8 cellular contexts compared by ENCODE assay signal in the genomic region with DNA sequence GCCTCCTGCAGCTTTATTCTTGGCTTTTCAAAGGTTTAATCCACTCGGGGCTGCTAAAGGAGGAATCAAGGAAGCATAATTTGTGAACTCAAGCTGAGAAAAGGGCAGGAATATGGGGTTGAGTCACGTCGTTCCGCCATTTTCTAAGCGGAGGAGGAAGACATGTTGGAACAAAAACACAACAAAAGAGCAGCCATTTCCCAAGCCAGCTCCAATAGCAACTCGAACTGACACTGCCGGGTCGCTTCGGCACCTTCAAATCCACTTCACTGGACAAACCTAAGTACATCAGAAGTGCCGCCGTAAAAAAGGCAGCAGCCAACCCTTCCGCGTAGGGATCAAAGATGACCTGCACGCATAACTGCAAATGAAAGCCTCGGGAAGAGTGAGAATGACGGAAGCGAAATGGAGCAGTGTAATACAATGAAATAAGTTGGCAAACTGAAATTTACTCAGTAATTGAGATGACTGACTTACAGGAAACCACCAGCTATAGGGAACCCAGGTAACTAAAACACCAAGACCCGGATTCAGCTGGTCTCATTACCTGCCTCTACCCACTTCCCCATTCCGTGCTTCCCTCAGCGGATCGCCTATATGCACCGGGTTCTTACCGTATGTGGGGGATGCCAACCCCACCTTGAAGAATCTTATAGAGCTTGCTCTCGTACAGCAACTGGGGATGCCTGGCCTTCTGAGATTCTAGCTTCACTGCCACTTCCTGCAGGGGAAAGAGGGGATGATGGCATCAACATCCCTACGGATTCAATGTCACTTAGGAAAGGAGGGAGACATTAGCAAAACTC. TPM values are rescaled to one million over a fixed set of nuclear protein-coding genes. Genes with fewer than 3 reads are reported as not detected.
A peak's percentile ranks its signal among the peaks of the same experiment; 100 is the strongest.
DNase-seq lines count a peak whose midpoint lies in the region; ATAC-seq, FAIRE-seq and TF ChIP-seq lines count a peak whose summit lies in the region.

No MANE protein-coding gene starts in this region.

- H3K27me3 ChIP-seq in AG04450 (ENCODE audit: control insufficient read depth, insufficient read depth, low read length) (no peaks in the 10 kb centered on the region), NT2/D1 (ENCODE audit: insufficient read depth, insufficient read length) (no peaks in the 10 kb centered on the region)

- H3K9me3 Mint-ChIP-seq in glutamatergic neuron (ENCODE audit: unreplicated experiment) (peaks cover 14% of the 10 kb centered on the region), progenitor cell of endocrine pancreas (ENCODE audit: low read depth) (no peaks in the 10 kb centered on the region)

- DNase-seq in AG04450 (ENCODE audit: low read depth, low spot score) (no peak), GM18507 (ENCODE audit: extremely low spot score, insufficient read length, low read depth) (peak; percentile 22), NT2/D1 (ENCODE audit: low read depth, low spot score) (no peak), glutamatergic neuron (no peak), progenitor cell of endocrine pancreas (ENCODE audit: low spot score, unreplicated experiment) (no peak)
- DNase-seq in activated naive CD4-positive, alpha-beta T cell treated with Interleukin-2 at 50 U/mL for 16 hours, result peak; percentile 46

- H3K4me3 Mint-ChIP-seq in glutamatergic neuron (ENCODE audit: unreplicated experiment) (peak overlapping the region; percentile 97), progenitor cell of endocrine pancreas (ENCODE audit: low read depth) (peak overlapping the region; percentile 96)

- TF ChIP-seq CTCF in AG04450 (IDR thresholded peaks at IDR 0.05; ENCODE audit: low read depth, low read length) (no peak), glutamatergic neuron (IDR thresholded peaks at IDR 0.05; ENCODE audit: partially characterized antibody, unreplicated experiment) (no peak), progenitor cell of endocrine pancreas (IDR thresholded peaks at IDR 0.05; ENCODE audit: unreplicated experiment) (no peak)

- H3K4me1 Mint-ChIP-seq in glutamatergic neuron (ENCODE audit: low read depth, unreplicated experiment) (peaks cover 13% of the 10 kb centered on the region), progenitor cell of endocrine pancreas (ENCODE audit: low read depth) (peaks cover 22% of the 10 kb centered on the region)

- peak overlapping the region; percentile 98 for H3K9ac ChIP-seq in NT2/D1 (ENCODE audit: insufficient read length, low read depth)

- H3K4me3 ChIP-seq in AG04450 (ENCODE audit: low read depth, low read length) (peak overlapping the region; percentile 96), NT2/D1 (ENCODE audit: insufficient read length, low read depth) (peak overlapping the region; percentile 94)

- peak; percentile 34 for ATAC-seq in HG03354 (IDR thresholded peaks at IDR 0.05; ENCODE audit: poor library complexity, severe bottlenecking, unreplicated experiment)
- ATAC-seq in GM18873 (IDR thresholded peaks at IDR 0.05; ENCODE audit: low FRiP score, unreplicated experiment), result no peak

- peak; percentile 65 for FAIRE-seq in GM18507 (lab: Jason Lieb, UNC)

- H3K27me3 Mint-ChIP-seq in glutamatergic neuron (ENCODE audit: unreplicated experiment) (peaks cover 13% of the 10 kb centered on the region), progenitor cell of endocrine pancreas (no peaks in the 10 kb centered on the region)

- no peaks in the 10 kb centered on the region; the same call in 1 of the 2 replicates for H3K9me3 ChIP-seq in AG04450 (ENCODE audit: control insufficient read depth, insufficient read depth, low read length)
- no peaks in the 10 kb centered on the region for H3K9me3 ChIP-seq in NT2/D1 (ENCODE audit: insufficient read depth, low read length)

- CTCF ChIA-PET in AG04450 (lab: Charles Lee), result interaction anchor here (0.7 to 3.3 kb wide), 6 partner anchors 69 to 232 kb away, joined by 3 to 35 read pairs (median 4); no protein-coding TSS in a partner anchor

- H3K27ac ChIP-seq in AG04450 (ENCODE audit: low read depth, low read length), result peak overlapping the region; percentile 91

- H3K36me3 Mint-ChIP-seq in glutamatergic neuron (ENCODE audit: unreplicated experiment), result no peaks in the 10 kb centered on the region
- peaks cover 21% of the 10 kb centered on the region for H3K36me3 Mint-ChIP-seq in progenitor cell of endocrine pancreas (ENCODE audit: insufficient read depth)

- H3K27ac Mint-ChIP-seq in glutamatergic neuron (ENCODE audit: unreplicated experiment) (peak overlapping the region; percentile 99), progenitor cell of endocrine pancreas (peak overlapping the region; percentile 98)

- H3K36me3 ChIP-seq in NT2/D1 (ENCODE audit: insufficient read depth, insufficient read length, low read length), result peaks cover 57% of the 10 kb centered on the region

- POLR2A ChIA-PET in AG04450 (lab: Yijun Ruan, JAX), result interaction anchor here (0.6 to 3.4 kb wide), 13 partner anchors 8 to 406 kb away, joined by 3 to 38 read pairs (median 4); no protein-coding TSS in a partner anchor

- peaks cover 4% of the 10 kb centered on the region for H3K4me1 ChIP-seq in NT2/D1 (ENCODE audit: insufficient read depth, insufficient read length)

RNA-seq across cellular contexts. Expression of gene CSNK1A1, which starts 1.6 kb away (rescaled TPM):
- 260 and 329 TPM in 2 replicates for polyA plus RNA-seq in AG04450 (2011; rRNA removed)
- polyA minus RNA-seq in AG04450 (2011; rRNA and poly(A)+ RNA removed), result 434 and 500 TPM in 2 replicates
- 289 TPM for total RNA-seq in glutamatergic neuron (ENCODE audit: unreplicated experiment)
- 213 and 219 TPM in 2 replicates for total RNA-seq in progenitor cell of endocrine pancreas

RNA-seq across cellular contexts. Expression of gene ARHGEF37, which starts 31.6 kb away (rescaled TPM):
- polyA plus RNA-seq in AG04450 (2011; rRNA removed), result 0.61 and 0.74 TPM in 2 replicates
- 0.83 and 1.6 TPM in 2 replicates for polyA minus RNA-seq in AG04450 (2011; rRNA and poly(A)+ RNA removed)
- total RNA-seq in glutamatergic neuron (ENCODE audit: unreplicated experiment) (1.0 TPM), progenitor cell of endocrine pancreas (2.4 and 3.3 TPM in 2 replicates)

Comparison
In these comparisons a context has a peak if more than half of its experiments do, and no peak if none do; other contexts are left out.
1. DNase-seq: peak in GM18507 (single experiment) and activated naive CD4-positive, alpha-beta T cell treated with Interleukin-2 at 50 U/mL for 16 hours (single experiment); none in AG04450 (single experiment), NT2/D1 (single experiment), glutamatergic neuron (single experiment) and progenitor cell of endocrine pancreas (single experiment).